In genomic region chr17:21530311-21530710, GRCh38 we compare ENCODE assay signal across 23 cellular contexts.
DNase-seq lines count a peak whose midpoint lies in the region; ATAC-seq and TF ChIP-seq lines count a peak whose summit lies in the region.
"Had no signal": no experiment of that assay in that cellular context is flagged by ENCODE, and none has a peak within 500 bp of the region (broad histone marks: within the 10 kb centered on the region; RNA-seq: fewer than 3 reads in every experiment).

No MANE protein-coding gene starts in this region.

- peak; percentile 6 for DNase-seq in DMS 273 (lab: John Stamatoyannopoulos, UW; ENCODE audit: unreplicated experiment)
- no peak for DNase-seq in DMS 273 treated with DMSO at 0.1 percent for 48 hours (lab: John Stamatoyannopoulos, UW)
- peak; percentile 25 for DNase-seq in iPS-NIHi11 (ENCODE audit: low spot score)
- peak; percentile 56 for DNase-seq in osteoblast (ENCODE audit: insufficient read length, low spot score, missing footprints)
- DNase-seq in globus pallidus (ENCODE audit: low spot score), result no peak
- DNase-seq: Caco-2; CD8-positive, alpha-beta T cell; DMS79 treated with DMSO at 0.1 percent for 48 hours; IMR-90; KG1; MG63; NCI-H1105 treated with DMSO at 0.1 percent for 48 hours; NCI-H2029; NCI-H446; NCI-H524 treated with DMSO at 0.1 percent for 48 hours; NCI-H774; PC-3; SJCRH30 had no signal

- H3K9me3 ChIP-seq in osteoblast (ENCODE audit: low read depth, low read length), result no peaks in the 10 kb centered on the region
- H3K9me3 ChIP-seq: Caco-2, MG63, SJCRH30 had no signal

- H3K4me1 ChIP-seq in osteoblast (ENCODE audit: insufficient read depth, low read length), result no peaks in the 10 kb centered on the region
- H3K4me1 ChIP-seq: Caco-2, SJCRH30 had no signal

- H2AFZ ChIP-seq in osteoblast (ENCODE audit: low read length), result no peak overlapping the region

- peaks cover 14% of the 10 kb centered on the region for H4K20me1 ChIP-seq in osteoblast (ENCODE audit: insufficient read depth, low read length)

- ATAC-seq in HG02981 (IDR thresholded peaks at IDR 0.05; ENCODE audit: unreplicated experiment) (no peak), HG03439 (IDR thresholded peaks at IDR 0.05; ENCODE audit: unreplicated experiment) (no peak)
- ATAC-seq: CD8-positive, alpha-beta T cell; PC-3; Right ventricle myocardium inferior had no signal

- no peaks in the 10 kb centered on the region for H3K27me3 ChIP-seq in osteoblast (ENCODE audit: insufficient read depth, low read length)
- H3K27me3 ChIP-seq: MG63 had no signal

- H3K79me2 ChIP-seq in osteoblast (ENCODE audit: insufficient read depth, low read length), result no peaks in the 10 kb centered on the region

- no peak overlapping the region for H3K4me2 ChIP-seq in osteoblast (ENCODE audit: insufficient read depth, low read length)

- H3K4me3 ChIP-seq in osteoblast (ENCODE audit: insufficient read depth, low read length), result no peak overlapping the region
- H3K4me3 ChIP-seq: MG63, SJCRH30 had no signal

- no peak for TF ChIP-seq CTCF in osteoblast (IDR thresholded peaks at IDR 0.05; ENCODE audit: extremely low read depth, low read depth, low read length)

- H3K36me3 ChIP-seq in osteoblast (ENCODE audit: insufficient read depth, low read length), result peaks cover 21% of the 10 kb centered on the region
- H3K36me3 ChIP-seq: SJCRH30 had no signal

- H3K27ac ChIP-seq in osteoblast (ENCODE audit: low read depth, low read length), result no peak overlapping the region
- H3K27ac ChIP-seq: 22Rv1, C4-2B, SJCRH30 had no signal

Comparison
In these comparisons a context has a peak if more than half of its experiments do, and no peak if none do; other contexts are left out.
1. DNase-seq: peak in DMS 273 (single experiment), iPS-NIHi11 (single experiment) and osteoblast (single experiment); none in DMS 273 treated with DMSO at 0.1 percent for 48 hours (single experiment) and globus pallidus (single experiment).